In genomic region chr6:138271451-138271850, GRCh38 we compare ENCODE assay signal across 10 cellular contexts. TPM values are rescaled to one million over a fixed set of nuclear protein-coding genes. Genes with fewer than 3 reads are reported as not detected.
"Had no signal": no experiment of that assay in that cellular context is flagged by ENCODE, and none has a peak within 500 bp of the region (broad histone marks: within the 10 kb centered on the region; RNA-seq: fewer than 3 reads in every experiment).

No MANE protein-coding gene starts in this region.

- H3K4me1 ChIP-seq: HAP-1 had no signal

- DNase-seq: GM23248, GOT3, H7, H9, HCEC 1CT, HFFc6 had no signal

- H3K36me3 ChIP-seq: HAP-1 had no signal

- ATAC-seq: GM23338, HCT116 had no signal

- H3K9ac ChIP-seq: GM23248 had no signal

- H3K4me2 ChIP-seq: GM23338 had no signal

- H3K9me3 ChIP-seq: HAP-1 had no signal

- H3K4me3 ChIP-seq: GM23248, GM23338, HAP-1 had no signal

- H2AFZ ChIP-seq: GM23248, GM23338 had no signal

- H3K27ac ChIP-seq: GM23248 had no signal

RNA-seq across cellular contexts. Expression of gene PBOV1, which starts 53.2 kb away (rescaled TPM):
- polyA plus RNA-seq: GM23248, GM23338, H1 had no signal
